ENCODE assay signal across 13 cellular contexts in genomic region chr5:74055446-74056097, GRCh38.
DNase-seq lines count a peak whose midpoint lies in the region; ATAC-seq and TF ChIP-seq lines count a peak whose summit lies in the region.
"Had no signal": no experiment of that assay in that cellular context is flagged by ENCODE, and none has a peak within 500 bp of the region (broad histone marks: within the 10 kb centered on the region; RNA-seq: fewer than 3 reads in every experiment).

No MANE protein-coding gene starts in this region.

- no peak for TF ChIP-seq EP300 in ovary (IDR thresholded peaks at IDR 0.05)

- no peaks in the 10 kb centered on the region for H3K36me3 Mint-ChIP-seq in nephron (ENCODE audit: low read depth)

- H3K4me3 ChIP-seq in GM12865 (ENCODE audit: low read depth, low read length), result no peak overlapping the region
- no peak overlapping the region for H3K4me3 ChIP-seq in SJSA1
- H3K4me3 ChIP-seq in ovary, result no peak overlapping the region
- H3K4me3 ChIP-seq: SK-N-MC, skin epidermis had no signal

- H3K36me3 ChIP-seq in SJSA1 (no peaks in the 10 kb centered on the region), ovary (no peaks in the 10 kb centered on the region)

- no peaks in the 10 kb centered on the region for H3K27me3 Mint-ChIP-seq in nephron (ENCODE audit: low read depth)

- no peak for ATAC-seq in GM21360 (IDR thresholded peaks at IDR 0.05; ENCODE audit: unreplicated experiment)
- no peak for ATAC-seq in GM19452 (IDR thresholded peaks at IDR 0.05; ENCODE audit: unreplicated experiment)

- peaks cover 39% of the 10 kb centered on the region for H3K4me1 Mint-ChIP-seq in nephron

- TF ChIP-seq CTCF in GM12865 (IDR thresholded peaks at IDR 0.05; ENCODE audit: insufficient read depth, low read depth, low read length, missing control alignments) (no peak), nephron (IDR thresholded peaks at IDR 0.05; ENCODE audit: unreplicated experiment in 3 of 3) (no peak), ovary (IDR thresholded peaks at IDR 0.05) (no peak)

- 33 to 39% (median 38%) methylated on average over 8 of the region's 8 CpGs for WGBS in ovary, 3 donors

- H3K27ac Mint-ChIP-seq in nephron, result peak overlapping the region; percentile 91 to 96 (median 95)

- intact Hi-C loops in ovary (cut with DNase I), result no loop called here

- H3K9me3 Mint-ChIP-seq in nephron, result no peaks in the 10 kb centered on the region

- H3K27me3 ChIP-seq in SJSA1 (replicated peaks) (no peaks in the 10 kb centered on the region), ovary (no peaks in the 10 kb centered on the region)

- DNase-seq in GM12865 (ENCODE audit: low read depth) (peak; percentile 4), NCI-H1694 treated with DMSO at 0.1 percent for 48 hours (lab: John Stamatoyannopoulos, UW) (peak; percentile 97), SJSA1 (ENCODE audit: low read depth in 1 of 2, low spot score in 2 of 2) (peak; percentile 43 to 53), UCSD-AML1 (lab: John Stamatoyannopoulos, UW; ENCODE audit: unreplicated experiment) (no peak), ovary (no peak)
- DNase-seq: activated CD8-positive, alpha-beta memory T cell treated with anti-CD3 and anti-CD28 coated beads, Interleukin-2, amount 50 U/mL, for 4 hours; foreskin fibroblast; NCI-H226 had no signal

- H3K9me3 ChIP-seq in SJSA1 (replicated peaks) (no peaks in the 10 kb centered on the region), ovary (no peaks in the 10 kb centered on the region)

- TF ChIP-seq POLR2A in ovary (IDR thresholded peaks at IDR 0.05), result no peak

- H3K4me1 ChIP-seq in SJSA1 (replicated peaks) (peaks cover 16% of the 10 kb centered on the region), ovary (ENCODE audit: insufficient read depth) (peaks cover 13% of the 10 kb centered on the region)

- H3K27ac ChIP-seq in SJSA1, result peak overlapping the region; percentile 27; the same call in 1 of the 2 replicates
- H3K27ac ChIP-seq in ovary, result peak overlapping the region in 1 of 2 donors; percentile 68
- H3K27ac ChIP-seq: SK-N-MC had no signal

- peak overlapping the region in 1 of 3 experiments; percentile 2 for H3K4me3 Mint-ChIP-seq in nephron

Comparison
In these comparisons a context has a peak if more than half of its experiments do, and no peak if none do; other contexts are left out.
1. DNase-seq: peak in GM12865 (single experiment), NCI-H1694 treated with DMSO at 0.1 percent for 48 hours (single experiment) and SJSA1 (2 of 2); none in UCSD-AML1 (single experiment) and ovary (0 of 5).